In genomic region chr9:117744856-117745389, GRCh38 we compare ENCODE assay signal across 9 cellular contexts. TPM values are rescaled to one million over a fixed set of nuclear protein-coding genes. Genes with fewer than 3 reads are reported as not detected.
A peak's percentile ranks its signal among the peaks of the same experiment; 100 is the strongest.
DNase-seq lines count a peak whose midpoint lies in the region; ATAC-seq, FAIRE-seq and TF ChIP-seq lines count a peak whose summit lies in the region.
"Had no signal": no experiment of that assay in that cellular context is flagged by ENCODE, and none has a peak within 500 bp of the region (broad histone marks: within the 10 kb centered on the region; RNA-seq: fewer than 3 reads in every experiment).

No MANE protein-coding gene starts in this region.

- H3K4me1 Mint-ChIP-seq in natural killer cell: peaks cover 9 to 16% of the 10 kb centered on the region in 2 donors
- H3K4me1 Mint-ChIP-seq in CD4-positive, alpha-beta T cell (ENCODE audit: low read depth): no peaks in the 10 kb centered on the region

- BruUV-seq in endothelial cell of umbilical vein (replicated peaks; lab: Mats Ljungman, UMichigan): no TSS peak

- H3K36me3 ChIP-seq in BLaER1 (no peaks in the 10 kb centered on the region), HUES6 (ENCODE audit: control insufficient read depth, insufficient read depth, low read length) (no peaks in the 10 kb centered on the region), endothelial cell of umbilical vein (ENCODE audit: control insufficient read depth in 2 of 2, extremely low read depth in 1 of 2, insufficient read depth in 2 of 2, low read length in 2 of 2) (no peaks in the 10 kb centered on the region), esophagus squamous epithelium (no peaks in the 10 kb centered on the region)

- WGBS in esophagus squamous epithelium, 2 donors: 5 to 7% methylated on average over 24 to 39 of the region's 46 CpGs

- ATAC-seq in natural killer cell (peak in 1 of 3 donors; percentile 43), HG03432 (IDR thresholded peaks at IDR 0.05; ENCODE audit: unreplicated experiment) (no peak)
- no peak for ATAC-seq in CD4-positive, alpha-beta T cell (ENCODE audit: poor library complexity)

- no peak for TF ChIP-seq POLR2A in endothelial cell of umbilical vein (IDR thresholded peaks at IDR 0.05; ENCODE audit: low read depth, low read length)
- TF ChIP-seq POLR2A in esophagus squamous epithelium (IDR thresholded peaks at IDR 0.05): no peak

- H3K9me3 Mint-ChIP-seq in natural killer cell: no peaks in the 10 kb centered on the region
- no peaks in the 10 kb centered on the region for H3K9me3 Mint-ChIP-seq in CD4-positive, alpha-beta T cell

- POLR2A ChIA-PET in endothelial cell of umbilical vein (lab: Charles Lee): no interaction called here
- POLR2A ChIA-PET in CD4-positive, alpha-beta T cell (lab: Charles Lee): no interaction called here

- dilution Hi-C loops in endothelial cell of umbilical vein (cut with MboI; ENCODE audit: extremely low pct_ligation_motif_present, low sequenced_read_pairs): no loop called here

- H3K27me3 Mint-ChIP-seq in natural killer cell (ENCODE audit: low read depth in 2 of 2): peaks cover 30 to 43% of the 10 kb centered on the region in 2 donors
- H3K27me3 Mint-ChIP-seq in CD4-positive, alpha-beta T cell: peaks cover 47% of the 10 kb centered on the region

- H3K9ac ChIP-seq in BLaER1 (peak overlapping the region; percentile 57), HUES6 (ENCODE audit: low read length) (no peak overlapping the region), endothelial cell of umbilical vein (replicated peaks; ENCODE audit: extremely low read depth, insufficient read depth, low read length) (no peak overlapping the region)

- no peaks in the 10 kb centered on the region for H3K9me3 ChIP-seq in BLaER1
- H3K9me3 ChIP-seq in HUES6 (ENCODE audit: control insufficient read depth, insufficient read depth, low read depth, low read length): peaks cover 6% of the 10 kb centered on the region
- no peaks in the 10 kb centered on the region for H3K9me3 ChIP-seq in endothelial cell of umbilical vein (replicated peaks; ENCODE audit: control insufficient read depth, insufficient read depth, low read length)
- H3K9me3 ChIP-seq in esophagus squamous epithelium: no peaks in the 10 kb centered on the region
- no peaks in the 10 kb centered on the region for H3K9me3 ChIP-seq in CD4-positive, alpha-beta T cell (ENCODE audit: control insufficient read depth, low read length)

- peak; percentile 62 for FAIRE-seq in endothelial cell of umbilical vein (lab: Jason Lieb, UNC)

- H4K20me1 ChIP-seq in BLaER1: no peaks in the 10 kb centered on the region
- H4K20me1 ChIP-seq in endothelial cell of umbilical vein (replicated peaks; ENCODE audit: control insufficient read depth, extremely low read depth, insufficient read depth, low read length): no peaks in the 10 kb centered on the region

- peak overlapping the region; percentile 61 for H2AFZ ChIP-seq in endothelial cell of umbilical vein (ENCODE audit: low read depth, low read length)

- CTCF ChIA-PET in endothelial cell of umbilical vein (lab: Charles Lee): no interaction called here
- CTCF ChIA-PET in CD4-positive, alpha-beta T cell (lab: Charles Lee): no interaction called here

- peak overlapping the region; percentile 60 for H3K4me3 ChIP-seq in BLaER1
- peak overlapping the region; percentile 41; the same call in 1 of the 2 replicates for H3K4me3 ChIP-seq in HUES6 (ENCODE audit: low read depth, low read length)
- H3K4me3 ChIP-seq in endothelial cell of umbilical vein (replicated peaks in 1 of 3; ENCODE audit: insufficient read depth in 1 of 3, low read depth in 1 of 3, low read length in 3 of 3): peak overlapping the region in 2 of 3 experiments; percentile 8 to 9
- H3K4me3 ChIP-seq in esophagus squamous epithelium: peak overlapping the region in 2 of 4 donors; percentile 38 to 60

- TF ChIP-seq CTCF in endothelial cell of umbilical vein (IDR thresholded peaks at IDR 0.05; ENCODE audit: extremely low read depth in 1 of 2, insufficient read depth in 1 of 2, low read depth in 1 of 2, low read length in 2 of 2) (no peak), natural killer cell (IDR thresholded peaks at IDR 0.05) (no peak), esophagus squamous epithelium (IDR thresholded peaks at IDR 0.05) (no peak)
- no peak for TF ChIP-seq CTCF in CD4-positive, alpha-beta T cell (IDR thresholded peaks at IDR 0.05)

- intact Hi-C loops in endothelial cell of umbilical vein (cut with micrococcal nuclease) (no loop called here), natural killer cell (cut with micrococcal nuclease) (no loop called here), esophagus squamous epithelium (cut with DNase I) (no loop called here)
- intact Hi-C loops in CD4-positive, alpha-beta T cell (cut with DNase I, micrococcal nuclease): no loop called here

- peak overlapping the region; percentile 64 for H3K4me3 Mint-ChIP-seq in natural killer cell
- no peak overlapping the region for H3K4me3 Mint-ChIP-seq in CD4-positive, alpha-beta T cell

- peaks cover 21% of the 10 kb centered on the region for H3K4me1 ChIP-seq in BLaER1
- H3K4me1 ChIP-seq in HUES6 (ENCODE audit: control insufficient read depth, insufficient read depth, low read length): peaks cover 1% of the 10 kb centered on the region; the same call in 1 of the 2 replicates
- no peaks in the 10 kb centered on the region for H3K4me1 ChIP-seq in endothelial cell of umbilical vein (ENCODE audit: control insufficient read depth, extremely low read depth, insufficient read depth, low read length)
- H3K4me1 ChIP-seq in esophagus squamous epithelium: peaks cover 0 to 9% (median 0%) of the 10 kb centered on the region in 3 donors

- H3K4me2 ChIP-seq in BLaER1: peak overlapping the region; percentile 95
- H3K4me2 ChIP-seq in endothelial cell of umbilical vein (ENCODE audit: insufficient read depth, low read length): peak overlapping the region; percentile 57

- H3K36me3 Mint-ChIP-seq in natural killer cell: no peaks in the 10 kb centered on the region
- H3K36me3 Mint-ChIP-seq in CD4-positive, alpha-beta T cell (ENCODE audit: low read depth): no peaks in the 10 kb centered on the region

- no peak overlapping the region for H3K27ac ChIP-seq in BLaER1
- no peak overlapping the region for H3K27ac ChIP-seq in HUES6 (ENCODE audit: low read depth, low read length)
- no peak overlapping the region for H3K27ac ChIP-seq in endothelial cell of umbilical vein (ENCODE audit: insufficient read depth, low read depth, low read length)
- H3K27ac ChIP-seq in esophagus squamous epithelium: peak overlapping the region in 1 of 4 donors; percentile 29
- H3K27ac ChIP-seq in CD4-positive, alpha-beta T cell (ENCODE audit: low read depth, low read length): no peak overlapping the region

- peaks cover 15% of the 10 kb centered on the region for H3K27me3 ChIP-seq in BLaER1
- peaks cover 22% of the 10 kb centered on the region for H3K27me3 ChIP-seq in HUES6 (ENCODE audit: control insufficient read depth, insufficient read depth, low read length)
- peaks cover 12 to 19% of the 10 kb centered on the region in 2 experiments for H3K27me3 ChIP-seq in endothelial cell of umbilical vein (ENCODE audit: control insufficient read depth in 2 of 2, insufficient read depth in 2 of 2, low read length in 2 of 2)
- peaks cover 0 to 22% (median 0%) of the 10 kb centered on the region in 4 donors for H3K27me3 ChIP-seq in esophagus squamous epithelium
- peaks cover 26% of the 10 kb centered on the region for H3K27me3 ChIP-seq in CD4-positive, alpha-beta T cell (ENCODE audit: control insufficient read depth, insufficient read depth, low read length)

- H3K9me1 ChIP-seq in endothelial cell of umbilical vein (replicated peaks; ENCODE audit: control insufficient read depth, extremely low read depth, insufficient read depth, low read length): no peaks in the 10 kb centered on the region

- H3K27ac Mint-ChIP-seq in natural killer cell: no peak overlapping the region
- H3K27ac Mint-ChIP-seq in CD4-positive, alpha-beta T cell: no peak overlapping the region

- DNase-seq in endothelial cell of umbilical vein (ENCODE audit: low read depth, low spot score) (peak; percentile 19), natural killer cell (no peak), esophagus squamous epithelium (lab: John Stamatoyannopoulos, UW) (no peak), SIG-M5 (lab: John Stamatoyannopoulos, UW) (no peak)
- no peak for DNase-seq in CD4-positive, alpha-beta T cell
- DNase-seq: effector memory CD4-positive, alpha-beta T cell had no signal

- no peaks in the 10 kb centered on the region for H3K79me2 ChIP-seq in endothelial cell of umbilical vein (ENCODE audit: control insufficient read depth, insufficient read depth, low read length)

TF ChIP-seq in endothelial cell of umbilical vein, 7 proteins besides CTCF, POLR2A, EP300 and RAD21:
- TF ChIP-seq POLR2AphosphoS5 (IDR thresholded peaks at IDR 0.05; ENCODE audit: insufficient read depth, low read depth, low read length) (no peak), MYC (IDR thresholded peaks at IDR 0.05; ENCODE audit: low read depth, low read length) (no peak), JUN (IDR thresholded peaks at IDR 0.05; ENCODE audit: borderline replicate concordance, insufficient read depth, insufficient read length, low read depth) (no peak), FOS (IDR thresholded peaks at IDR 0.05; ENCODE audit: borderline replicate concordance, insufficient read depth, low read length) (no peak), MAX (IDR thresholded peaks at IDR 0.05; ENCODE audit: insufficient read depth, insufficient read length) (no peak), GATA2 (IDR thresholded peaks at IDR 0.05; ENCODE audit: insufficient read depth, insufficient read length, low read depth, low read length) (no peak)

RNA-seq across cellular contexts. Expression of gene TLR4, which starts 40.7 kb away (rescaled TPM):
- 38.6 and 41.7 TPM in 2 replicates for total RNA-seq in endothelial cell of umbilical vein
- polyA plus RNA-seq in endothelial cell of umbilical vein: 12.2 and 18.2 TPM in 2 replicates
- 16.1 and 19.1 TPM in 2 replicates for polyA plus RNA-seq in endothelial cell of umbilical vein (2011; cell fraction: cytosol; rRNA removed)
- polyA plus RNA-seq in endothelial cell of umbilical vein (2011; cell fraction: nucleus; rRNA removed): 30.1 and 34.2 TPM in 2 replicates
- polyA plus RNA-seq in endothelial cell of umbilical vein (2012): 54.5 and 73.1 TPM in 2 replicates
- polyA minus RNA-seq in endothelial cell of umbilical vein: 68.9 and 82.9 TPM in 2 replicates
- 1.9 TPM for polyA minus RNA-seq in endothelial cell of umbilical vein (2011; cell fraction: cytosol; rRNA and poly(A)+ RNA removed)
- polyA minus RNA-seq in endothelial cell of umbilical vein (2011; cell fraction: nucleus; rRNA and poly(A)+ RNA removed): 150 and 185 TPM in 2 replicates
- 10 to 100 TPM in 1 of 3 donors, 1 to 10 TPM in 2; 1.4 to 15.4 (median 2.2) TPM for total RNA-seq in natural killer cell
- total RNA-seq in esophagus squamous epithelium: 10 to 100 TPM in 1 of 4 donors, 1 to 10 TPM in 2, under 1 TPM in 1; 0.34 to 14.9 (median 5.8) TPM
- total RNA-seq in CD4-positive, alpha-beta T cell: under 1 TPM; 0.34 to 0.44 TPM
